ENCODE assay signal across 19 cellular contexts in the genomic region with DNA sequence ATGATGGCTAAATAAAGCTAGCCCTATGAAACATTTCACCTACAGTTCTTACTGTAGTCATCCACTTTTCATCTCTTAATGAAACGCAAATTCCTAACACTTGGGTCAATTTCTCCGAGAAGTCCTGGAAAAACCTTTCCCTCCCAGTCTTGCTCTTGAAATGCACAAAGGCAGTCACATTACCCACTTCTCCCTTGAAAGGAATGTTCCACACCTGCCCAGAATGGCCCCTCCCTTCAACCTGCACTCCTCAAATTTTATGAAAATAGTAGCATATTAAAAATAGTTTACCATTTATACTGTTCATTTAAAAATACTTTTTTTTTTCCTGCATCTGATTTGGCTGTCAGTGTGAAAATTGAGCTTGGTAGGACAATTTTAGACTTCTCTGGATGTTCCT.
DNase-seq lines count a peak whose midpoint lies in the region; ATAC-seq and TF ChIP-seq lines count a peak whose summit lies in the region.
"Had no signal": no experiment of that assay in that cellular context is flagged by ENCODE, and none has a peak within 500 bp of the region (broad histone marks: within the 10 kb centered on the region; RNA-seq: fewer than 3 reads in every experiment).

No MANE protein-coding gene starts in this region.

- H3K27ac ChIP-seq in epithelial cell of prostate (peak overlapping the region; percentile 78), lower lobe of right lung (peak overlapping the region; percentile 48), upper lobe of right lung (peak overlapping the region; percentile 60), mammary epithelial cell (ENCODE audit: insufficient read depth, low read depth, low read length) (no peak overlapping the region), endodermal cell (ENCODE audit: low read depth, low read length) (no peak overlapping the region)
- H3K27ac ChIP-seq: 22Rv1, BLaER1, C4-2B, GM23248 had no signal

- 93% methylated on average over 2 of the region's 2 CpGs for WGBS in mammary epithelial cell (ENCODE audit: low coverage, missing lambda C conversion rate)
- WGBS in endodermal cell (ENCODE audit: insufficient coverage in 1 of 2, insufficient read length in 1 of 2), 2 experiments = 94 to 95% methylated on average over 2 of the region's 2 CpGs

- H3K4me2 ChIP-seq in mammary epithelial cell (ENCODE audit: insufficient read depth, low read depth, low read length) = no peak overlapping the region
- H3K4me2 ChIP-seq: BLaER1 had no signal

- H3K9me3 Mint-ChIP-seq in HFFc6 (no peaks in the 10 kb centered on the region), endodermal cell (no peaks in the 10 kb centered on the region)
- H3K9me3 Mint-ChIP-seq: CD8-positive, alpha-beta T cell had no signal

- H3K4me1 ChIP-seq in lower lobe of right lung = no peaks in the 10 kb centered on the region
- H3K4me1 ChIP-seq in upper lobe of right lung = no peaks in the 10 kb centered on the region
- peaks cover 8% of the 10 kb centered on the region for H3K4me1 ChIP-seq in mammary epithelial cell (ENCODE audit: insufficient read depth, low read length)
- H3K4me1 ChIP-seq in endodermal cell (ENCODE audit: control insufficient read depth, insufficient read depth, low read length) = no peaks in the 10 kb centered on the region
- H3K4me1 ChIP-seq: BLaER1, Caco-2 had no signal

- intact Hi-C loops in lower lobe of right lung (cut with DNase I) (no loop called here), upper lobe of right lung (cut with DNase I) (no loop called here), mammary epithelial cell (cut with micrococcal nuclease) (no loop called here)

- BruUV-seq in mammary epithelial cell (replicated peaks; lab: Mats Ljungman, UMichigan) = no TSS peak

- H3K4me3 Mint-ChIP-seq in HFFc6 = no peak overlapping the region
- no peak overlapping the region for H3K4me3 Mint-ChIP-seq in endodermal cell
- H3K4me3 Mint-ChIP-seq: B cell; CD4-positive, CD25-positive, alpha-beta regulatory T cell; CD8-positive, alpha-beta T cell had no signal

- H3K9ac ChIP-seq in mammary epithelial cell (ENCODE audit: insufficient read depth, low read length) (no peak overlapping the region), endodermal cell (ENCODE audit: extremely low read depth, low read length, poor library complexity, severe bottlenecking) (no peak overlapping the region)
- H3K9ac ChIP-seq: BLaER1, GM23248 had no signal

- DNase-seq in HFFc6 = no peak
- no peak for DNase-seq in epithelial cell of prostate (ENCODE audit: low read depth, low spot score)
- DNase-seq in lower lobe of right lung = no peak
- no peak for DNase-seq in upper lobe of right lung
- no peak for DNase-seq in mammary epithelial cell
- no peak for DNase-seq in endodermal cell
- no peak for DNase-seq in NCI-H510A (lab: John Stamatoyannopoulos, UW)
- DNase-seq: Caco-2; CD4-positive, CD25-positive, alpha-beta regulatory T cell; CD8-positive, alpha-beta T cell; DMS153; DND-41; H7; HCEC 1CT had no signal

- H3K27me3 ChIP-seq in lower lobe of right lung (ENCODE audit: low read depth) (no peaks in the 10 kb centered on the region), upper lobe of right lung (no peaks in the 10 kb centered on the region), mammary epithelial cell (ENCODE audit: insufficient read depth, low read length) (no peaks in the 10 kb centered on the region), endodermal cell (ENCODE audit: control insufficient read depth, insufficient read depth, low read length, poor library complexity, severe bottlenecking) (no peaks in the 10 kb centered on the region)
- H3K27me3 ChIP-seq: BLaER1 had no signal

- no peak overlapping the region for H2AFZ ChIP-seq in mammary epithelial cell (ENCODE audit: low read depth, low read length)
- H2AFZ ChIP-seq: GM23248 had no signal

- peaks cover 3% of the 10 kb centered on the region for H3K36me3 ChIP-seq in lower lobe of right lung
- H3K36me3 ChIP-seq in upper lobe of right lung = no peaks in the 10 kb centered on the region
- H3K36me3 ChIP-seq in mammary epithelial cell (ENCODE audit: insufficient read depth, low read length) = no peaks in the 10 kb centered on the region
- no peaks in the 10 kb centered on the region for H3K36me3 ChIP-seq in endodermal cell (ENCODE audit: control insufficient read depth, insufficient read depth, low read length)
- H3K36me3 ChIP-seq: BLaER1 had no signal

- peak overlapping the region; percentile 43; the same call in 1 of the 2 replicates for H3K27ac Mint-ChIP-seq in HFFc6
- H3K27ac Mint-ChIP-seq in endodermal cell = no peak overlapping the region
- H3K27ac Mint-ChIP-seq: B cell; CD4-positive, CD25-positive, alpha-beta regulatory T cell; CD8-positive, alpha-beta T cell had no signal

- CTCF ChIA-PET in mammary epithelial cell (lab: Charles Lee; ENCODE audit: low non-redundant PET) = interaction anchor here (0.6 kb wide), 1 partner anchor 18 kb away, joined by 4 read pairs; no protein-coding TSS in a partner anchor

- H3K36me3 Mint-ChIP-seq in HFFc6 (ENCODE audit: low read depth) (no peaks in the 10 kb centered on the region), endodermal cell (ENCODE audit: low read depth) (no peaks in the 10 kb centered on the region)
- H3K36me3 Mint-ChIP-seq: CD4-positive, CD25-positive, alpha-beta regulatory T cell; CD8-positive, alpha-beta T cell had no signal

- no peak for TF ChIP-seq CTCF in HFFc6 (IDR thresholded peaks at IDR 0.05)
- TF ChIP-seq CTCF in lower lobe of right lung (IDR thresholded peaks at IDR 0.05) = no peak
- no peak for TF ChIP-seq CTCF in upper lobe of right lung (IDR thresholded peaks at IDR 0.05)
- TF ChIP-seq CTCF in mammary epithelial cell (conservative IDR thresholded peaks at IDR 0.05 in 1 of 2, IDR thresholded peaks at IDR 0.05 in 1 of 2; ENCODE audit: extremely low read depth in 1 of 2, insufficient read depth in 1 of 2, low read depth in 1 of 2, low read length in 2 of 2) = no peak
- no peak for TF ChIP-seq CTCF in endodermal cell (conservative IDR thresholded peaks at IDR 0.05)

- H3K79me2 ChIP-seq in mammary epithelial cell (ENCODE audit: insufficient read depth, low read length) = no peaks in the 10 kb centered on the region

- ATAC-seq in lower lobe of right lung = peak; percentile 76 to 85
- peak; percentile 77 for ATAC-seq in upper lobe of right lung
- ATAC-seq: CD8-positive, alpha-beta T cell had no signal

- H3K27me3 Mint-ChIP-seq in HFFc6 (ENCODE audit: insufficient read depth) (peaks cover 17% of the 10 kb centered on the region), endodermal cell (ENCODE audit: insufficient read depth) (peaks cover 14% of the 10 kb centered on the region)

- H3K9me3 ChIP-seq in lower lobe of right lung = no peaks in the 10 kb centered on the region
- H3K9me3 ChIP-seq in upper lobe of right lung = no peaks in the 10 kb centered on the region
- no peaks in the 10 kb centered on the region for H3K9me3 ChIP-seq in mammary epithelial cell (replicated peaks; ENCODE audit: insufficient read depth, low read length)
- peaks cover 6% of the 10 kb centered on the region for H3K9me3 ChIP-seq in endodermal cell (ENCODE audit: control insufficient read depth, low read length)
- H3K9me3 ChIP-seq: BLaER1, Caco-2 had no signal

- no peaks in the 10 kb centered on the region for H4K20me1 ChIP-seq in mammary epithelial cell (ENCODE audit: insufficient read depth, low read length)
- H4K20me1 ChIP-seq: BLaER1 had no signal

- dilution Hi-C loops in mammary epithelial cell (cut with HindIII; ENCODE audit: low sequenced_read_pairs) = no loop called here

- H3K4me1 Mint-ChIP-seq in HFFc6 (ENCODE audit: low read depth) (peaks cover 26% of the 10 kb centered on the region), endodermal cell (no peaks in the 10 kb centered on the region)
- H3K4me1 Mint-ChIP-seq: B cell; CD4-positive, CD25-positive, alpha-beta regulatory T cell had no signal

- H3K4me3 ChIP-seq in lower lobe of right lung = no peak overlapping the region
- no peak overlapping the region for H3K4me3 ChIP-seq in upper lobe of right lung
- H3K4me3 ChIP-seq in mammary epithelial cell (replicated peaks in 1 of 3; ENCODE audit: insufficient read depth in 1 of 3, low read depth in 2 of 3, low read length in 3 of 3) = no peak overlapping the region
- no peak overlapping the region for H3K4me3 ChIP-seq in endodermal cell (ENCODE audit: low read length)
- H3K4me3 ChIP-seq: BLaER1, GM23248 had no signal

- in situ Hi-C loops in mammary epithelial cell (cut with MboI; ENCODE audit: low sequenced_read_pairs in 2 of 2) = loop anchor here in 1 of 2 donors (25.0 kb wide), 1 partner anchor 334 kb away; no protein-coding TSS in a partner anchor

Comparison
In these comparisons a context has a peak if more than half of its experiments do, and no peak if none do; other contexts are left out.
1. H3K27ac ChIP-seq: peak in epithelial cell of prostate (single experiment), lower lobe of right lung (single experiment) and upper lobe of right lung (single experiment); none in mammary epithelial cell (single experiment) and endodermal cell (single experiment).